ENCODE assay signal across 12 cellular contexts in genomic region chr18:44771957-44772917, GRCh38.
DNase-seq lines count a peak whose midpoint lies in the region; TF ChIP-seq lines count a peak whose summit lies in the region.
"Had no signal": no experiment of that assay in that cellular context is flagged by ENCODE, and none has a peak within 500 bp of the region (broad histone marks: within the 10 kb centered on the region; RNA-seq: fewer than 3 reads in every experiment).

No MANE protein-coding gene starts in this region.

- no peak overlapping the region for H3K4me3 Mint-ChIP-seq in activated CD4-positive, alpha-beta T cell treated with anti-CD3 and anti-CD28 coated beads, Interleukin-2, amount 10 ng/mL, durations not matched to agents 24 days and 14 days
- H3K4me3 Mint-ChIP-seq in type B pancreatic cell = peak overlapping the region; percentile 62
- H3K4me3 Mint-ChIP-seq: activated naive CD8-positive, alpha-beta T cell had no signal

- H3K27ac Mint-ChIP-seq in activated CD4-positive, alpha-beta T cell treated with anti-CD3 and anti-CD28 coated beads, Interleukin-2, amount 10 ng/mL, durations not matched to agents 24 days and 14 days = peak overlapping the region; percentile 60
- peak overlapping the region; percentile 51 for H3K27ac Mint-ChIP-seq in type B pancreatic cell
- H3K27ac Mint-ChIP-seq: activated naive CD8-positive, alpha-beta T cell had no signal

- H3K4me3 ChIP-seq in colonic mucosa = no peak overlapping the region
- H3K4me3 ChIP-seq in BE2C (ENCODE audit: low read depth, low read length) = no peak overlapping the region

- peaks cover 26% of the 10 kb centered on the region for H3K27me3 Mint-ChIP-seq in activated CD4-positive, alpha-beta T cell treated with anti-CD3 and anti-CD28 coated beads, Interleukin-2, amount 10 ng/mL, durations not matched to agents 24 days and 14 days
- H3K27me3 Mint-ChIP-seq in type B pancreatic cell = no peaks in the 10 kb centered on the region
- H3K27me3 Mint-ChIP-seq: activated naive CD8-positive, alpha-beta T cell had no signal

- H3K36me3 Mint-ChIP-seq in activated CD4-positive, alpha-beta T cell treated with anti-CD3 and anti-CD28 coated beads, Interleukin-2, amount 10 ng/mL, durations not matched to agents 24 days and 14 days (ENCODE audit: low read depth) = peaks cover 2% of the 10 kb centered on the region
- H3K36me3 Mint-ChIP-seq in type B pancreatic cell = peaks cover 17% of the 10 kb centered on the region
- H3K36me3 Mint-ChIP-seq: activated naive CD8-positive, alpha-beta T cell had no signal

- TF ChIP-seq CTCF in colonic mucosa (IDR thresholded peaks at IDR 0.05) (no peak), type B pancreatic cell (conservative IDR thresholded peaks at IDR 0.05) (no peak), BE2C (IDR thresholded peaks at IDR 0.05; ENCODE audit: low read depth, low read length) (no peak)

- H3K4me1 Mint-ChIP-seq in activated CD4-positive, alpha-beta T cell treated with anti-CD3 and anti-CD28 coated beads, Interleukin-2, amount 10 ng/mL, durations not matched to agents 24 days and 14 days = peaks cover 17% of the 10 kb centered on the region
- H3K4me1 Mint-ChIP-seq in type B pancreatic cell (ENCODE audit: unreplicated experiment) = peaks cover 50% of the 10 kb centered on the region

- peaks cover 5% of the 10 kb centered on the region for H3K4me1 ChIP-seq in colonic mucosa
- no peaks in the 10 kb centered on the region for H3K4me1 ChIP-seq in BE2C

- intact Hi-C loops in activated CD4-positive, alpha-beta T cell treated with anti-CD3 and anti-CD28 coated beads, Interleukin-2, amount 10 ng/mL, durations not matched to agents 24 days and 14 days (cut with micrococcal nuclease) = no loop called here
- intact Hi-C loops in colonic mucosa (cut with DNase I) = no loop called here

- H3K9me3 Mint-ChIP-seq in activated CD4-positive, alpha-beta T cell treated with anti-CD3 and anti-CD28 coated beads, Interleukin-2, amount 10 ng/mL, durations not matched to agents 24 days and 14 days = peaks cover 20% of the 10 kb centered on the region
- peaks cover 10% of the 10 kb centered on the region for H3K9me3 Mint-ChIP-seq in type B pancreatic cell

- H3K9ac ChIP-seq in colonic mucosa (ENCODE audit: low read depth in 2 of 2, low read length in 2 of 2) = no peak overlapping the region
- H3K9ac ChIP-seq: KMS-11 had no signal

- no peak for DNase-seq in activated CD4-positive, alpha-beta T cell treated with anti-CD3 and anti-CD28 coated beads, Interleukin-2, amount 10 ng/mL, durations not matched to agents 24 days and 14 days
- no peak for DNase-seq in activated CD4-positive, alpha-beta T cell treated with anti-CD3 and anti-CD28 coated beads, Interleukin-2, amount 50 U/mL, for 4 hours
- DNase-seq in colonic mucosa = peak; percentile 81
- peak; percentile 24 for DNase-seq in mucosa of gallbladder (ENCODE audit: low spot score)
- no peak for DNase-seq in type B pancreatic cell (ENCODE audit: extremely low spot score, unreplicated experiment)
- no peak for DNase-seq in BE2C
- no peak for DNase-seq in cortex of kidney (lab: John Stamatoyannopoulos, UW)
- DNase-seq in activated gamma-delta T cell (lab: John Stamatoyannopoulos, UW) = no peak
- DNase-seq: ACHN; stimulated activated CD4-positive, alpha-beta T cell treated with anti-CD3 and anti-CD28 coated beads, Interleukin-2, amount 100 ng/mL, for 48 hours had no signal

- H3K27me3 ChIP-seq in colonic mucosa (no peaks in the 10 kb centered on the region), BE2C (no peaks in the 10 kb centered on the region)

- no peaks in the 10 kb centered on the region for H3K36me3 ChIP-seq in colonic mucosa
- no peaks in the 10 kb centered on the region for H3K36me3 ChIP-seq in BE2C

- H3K9me3 ChIP-seq in colonic mucosa = no peaks in the 10 kb centered on the region
- no peaks in the 10 kb centered on the region for H3K9me3 ChIP-seq in BE2C

- H3K27ac ChIP-seq in colonic mucosa = peak overlapping the region; percentile 57
- H3K27ac ChIP-seq: KMS-11 had no signal

Comparison
In these comparisons a context has a peak if more than half of its experiments do, and no peak if none do; other contexts are left out.
1. DNase-seq: peak in colonic mucosa (single experiment) and mucosa of gallbladder (single experiment); none in activated CD4-positive, alpha-beta T cell treated with anti-CD3 and anti-CD28 coated beads, Interleukin-2, amount 10 ng/mL, durations not matched to agents 24 days and 14 days (single experiment), activated CD4-positive, alpha-beta T cell treated with anti-CD3 and anti-CD28 coated beads, Interleukin-2, amount 50 U/mL, for 4 hours (0 of 2), type B pancreatic cell (single experiment), BE2C (single experiment), cortex of kidney (single experiment) and activated gamma-delta T cell (single experiment).